In genomic region chr15:34810455-34811146, GRCh38 we compare ENCODE assay signal across 14 cellular contexts. TPM values are rescaled to one million over a fixed set of nuclear protein-coding genes. Genes with fewer than 3 reads are reported as not detected.
DNase-seq lines count a peak whose midpoint lies in the region; ATAC-seq, FAIRE-seq and TF ChIP-seq lines count a peak whose summit lies in the region.
"Had no signal": no experiment of that assay in that cellular context is flagged by ENCODE, and none has a peak within 500 bp of the region (broad histone marks: within the 10 kb centered on the region; RNA-seq: fewer than 3 reads in every experiment).

No MANE protein-coding gene starts in this region.

- H3K27me3 ChIP-seq in endothelial cell of umbilical vein (ENCODE audit: control insufficient read depth in 2 of 2, insufficient read depth in 2 of 2, low read length in 2 of 2): peaks cover 2% of the 10 kb centered on the region in 2 experiments

- no peak overlapping the region for H3K27ac ChIP-seq in endothelial cell of umbilical vein (ENCODE audit: insufficient read depth, low read depth, low read length)

- H3K79me2 ChIP-seq in endothelial cell of umbilical vein (ENCODE audit: control insufficient read depth, insufficient read depth, low read length): no peaks in the 10 kb centered on the region

- H3K9me3 ChIP-seq in endothelial cell of umbilical vein (replicated peaks; ENCODE audit: control insufficient read depth, insufficient read depth, low read length): no peaks in the 10 kb centered on the region

- H3K4me1 ChIP-seq in endothelial cell of umbilical vein (ENCODE audit: control insufficient read depth, extremely low read depth, insufficient read depth, low read length): no peaks in the 10 kb centered on the region

- no peaks in the 10 kb centered on the region for H3K9me1 ChIP-seq in endothelial cell of umbilical vein (replicated peaks; ENCODE audit: control insufficient read depth, extremely low read depth, insufficient read depth, low read length)

- H3K9ac ChIP-seq in endothelial cell of umbilical vein (replicated peaks; ENCODE audit: extremely low read depth, insufficient read depth, low read length): no peak overlapping the region

- no peak for TF ChIP-seq POLR2A in endothelial cell of umbilical vein (IDR thresholded peaks at IDR 0.05; ENCODE audit: low read depth, low read length)

- POLR2A ChIA-PET in endothelial cell of umbilical vein (lab: Charles Lee): no interaction called here

- H3K4me3 ChIP-seq in endothelial cell of umbilical vein (replicated peaks in 1 of 3; ENCODE audit: insufficient read depth in 1 of 3, low read depth in 1 of 3, low read length in 3 of 3): no peak overlapping the region
- no peak overlapping the region for H3K4me3 ChIP-seq in retinal pigment epithelial cell (ENCODE audit: low read length)

- intact Hi-C loops in endothelial cell of umbilical vein (cut with micrococcal nuclease): loop anchor here (5.0 kb wide), 1 partner anchor 183 kb away; no protein-coding TSS in a partner anchor

- BruUV-seq in endothelial cell of umbilical vein (replicated peaks; lab: Mats Ljungman, UMichigan): no TSS peak

- H3K36me3 ChIP-seq in endothelial cell of umbilical vein (ENCODE audit: control insufficient read depth in 2 of 2, extremely low read depth in 1 of 2, insufficient read depth in 2 of 2, low read length in 2 of 2): no peaks in the 10 kb centered on the region

- ATAC-seq in GM18907 (IDR thresholded peaks at IDR 0.05; ENCODE audit: unreplicated experiment): no peak
- ATAC-seq in HG02759 (IDR thresholded peaks at IDR 0.05; ENCODE audit: unreplicated experiment): no peak
- ATAC-seq in HG03159 (IDR thresholded peaks at IDR 0.05; ENCODE audit: unreplicated experiment): no peak

- TF ChIP-seq CTCF in endothelial cell of umbilical vein (IDR thresholded peaks at IDR 0.05; ENCODE audit: extremely low read depth in 1 of 2, insufficient read depth in 1 of 2, low read depth in 1 of 2, low read length in 2 of 2) (no peak), retinal pigment epithelial cell (conservative IDR thresholded peaks at IDR 0.05; ENCODE audit: low read depth, low read length) (no peak)

- H2AFZ ChIP-seq in endothelial cell of umbilical vein (ENCODE audit: low read depth, low read length): peak overlapping the region; percentile 45

- CTCF ChIA-PET in endothelial cell of umbilical vein (lab: Charles Lee): interaction anchor here (0.8 kb wide), 1 partner anchor 17 kb away, joined by 3 read pairs; no protein-coding TSS in a partner anchor

- peak; percentile 72 for FAIRE-seq in endothelial cell of umbilical vein (lab: Jason Lieb, UNC)
- FAIRE-seq: endometrium, GM19239 had no signal

- dilution Hi-C loops in endothelial cell of umbilical vein (cut with MboI; ENCODE audit: extremely low pct_ligation_motif_present, low sequenced_read_pairs): no loop called here

- H3K4me2 ChIP-seq in endothelial cell of umbilical vein (ENCODE audit: insufficient read depth, low read length): no peak overlapping the region

- DNase-seq in GM04503 (ENCODE audit: low read depth) (peak; percentile 98), endothelial cell of umbilical vein (ENCODE audit: low read depth, low spot score) (peak; percentile 11), retinal pigment epithelial cell (ENCODE audit: low read depth) (peak; percentile 95)
- DNase-seq: KG1; stimulated activated CD4-positive, alpha-beta T cell treated with anti-CD3 and anti-CD28 coated beads, Interleukin-12 subunit alpha, Interleukin-12 subunit beta, amount 100 ng/mL, for 4 hours; T-helper 9 cell had no signal

- no peaks in the 10 kb centered on the region for H4K20me1 ChIP-seq in endothelial cell of umbilical vein (replicated peaks; ENCODE audit: control insufficient read depth, extremely low read depth, insufficient read depth, low read length)

TF ChIP-seq in PFSK-1, 5 proteins besides CTCF, POLR2A, EP300 and RAD21:
- no peak for TF ChIP-seq TAF1 (IDR thresholded peaks at IDR 0.05; ENCODE audit: borderline replicate concordance, insufficient read depth, low read length)
- TF ChIP-seq FOXP2 (optimal IDR thresholded peaks at IDR 0.05; ENCODE audit: borderline replicate concordance, extremely low read depth, extremely low read length, insufficient read depth): peak; percentile 16
- TF ChIP-seq REST (IDR thresholded peaks at IDR 0.05; ENCODE audit: insufficient read depth in 1 of 2, low read depth in 2 of 2, low read length in 2 of 2): no peak
- TF ChIP-seq SIN3A (IDR thresholded peaks at IDR 0.05; ENCODE audit: borderline replicate concordance, insufficient read depth, low read length): no peak

TF ChIP-seq in endothelial cell of umbilical vein, 7 proteins besides CTCF, POLR2A, EP300 and RAD21:
- TF ChIP-seq POLR2AphosphoS5 (IDR thresholded peaks at IDR 0.05; ENCODE audit: insufficient read depth, low read depth, low read length): no peak
- TF ChIP-seq FOS (IDR thresholded peaks at IDR 0.05; ENCODE audit: borderline replicate concordance, insufficient read depth, low read length): peak; percentile 61

RNA-seq across cellular contexts. Expression of gene ACTC1, which starts 15.3 kb away (rescaled TPM):
- 0.40 TPM for polyA plus RNA-seq in PFSK-1 (2012; ENCODE audit: insufficient read length, low read depth)
- total RNA-seq in endothelial cell of umbilical vein: not detected in 2 replicates
- 0.64 and 1.0 TPM in 2 replicates for polyA plus RNA-seq in endothelial cell of umbilical vein
- 0.44 and 0.72 TPM in 2 replicates for polyA plus RNA-seq in endothelial cell of umbilical vein (2011; cell fraction: cytosol; rRNA removed)
- polyA plus RNA-seq in endothelial cell of umbilical vein (2011; cell fraction: nucleus; rRNA removed): 0.54 and 0.55 TPM in 2 replicates
- polyA plus RNA-seq in endothelial cell of umbilical vein (2012): not detected in 2 replicates
- polyA minus RNA-seq in endothelial cell of umbilical vein: 1.4 TPM in 1 of 2 replicates, not detected in the other
- polyA minus RNA-seq in endothelial cell of umbilical vein (2011; cell fraction: cytosol; rRNA and poly(A)+ RNA removed): 3.1 TPM
- polyA minus RNA-seq in endothelial cell of umbilical vein (2011; cell fraction: nucleus; rRNA and poly(A)+ RNA removed): not detected in 2 replicates
- total RNA-seq: lung microvascular endothelial cell had no signal

RNA-seq across cellular contexts. Expression of gene GJD2, which starts 55.8 kb away (rescaled TPM):
- not detected for polyA plus RNA-seq in PFSK-1 (2012; ENCODE audit: insufficient read length, low read depth)
- total RNA-seq in endothelial cell of umbilical vein: not detected in 2 replicates
- not detected in 2 replicates for polyA plus RNA-seq in endothelial cell of umbilical vein
- polyA plus RNA-seq in endothelial cell of umbilical vein (2011; cell fraction: cytosol; rRNA removed): not detected in 2 replicates
- not detected in 2 replicates for polyA plus RNA-seq in endothelial cell of umbilical vein (2011; cell fraction: nucleus; rRNA removed)
- polyA plus RNA-seq in endothelial cell of umbilical vein (2012): not detected in 2 replicates
- not detected in 2 replicates for polyA minus RNA-seq in endothelial cell of umbilical vein
- not detected for polyA minus RNA-seq in endothelial cell of umbilical vein (2011; cell fraction: cytosol; rRNA and poly(A)+ RNA removed)
- not detected in 2 replicates for polyA minus RNA-seq in endothelial cell of umbilical vein (2011; cell fraction: nucleus; rRNA and poly(A)+ RNA removed)
- total RNA-seq: lung microvascular endothelial cell, NCI-H460 had no signal

Comparison
In these comparisons a context has a peak if more than half of its experiments do, and no peak if none do; other contexts are left out.
1. DNase-seq: peak in every context shown above with its lines; median percentile 98 in GM04503; 95 in retinal pigment epithelial cell; 11 in endothelial cell of umbilical vein.